Comparison of ENCODE assay signal across 16 cellular contexts in genomic region chr15:35671197-35671596, GRCh38.
DNase-seq lines count a peak whose midpoint lies in the region; TF ChIP-seq lines count a peak whose summit lies in the region.
"Had no signal": no experiment of that assay in that cellular context is flagged by ENCODE, and none has a peak within 500 bp of the region (broad histone marks: within the 10 kb centered on the region; RNA-seq: fewer than 3 reads in every experiment).

No MANE protein-coding gene starts in this region.

- CTCF ChIA-PET in RWPE1 (lab: Yijun Ruan, JAX), result interaction anchor here (0.6 kb wide), 1 partner anchor 8 kb away, joined by 3 read pairs; no protein-coding TSS in a partner anchor

- TF ChIP-seq CTCF in RWPE1 (conservative IDR thresholded peaks at IDR 0.05; ENCODE audit: low read depth), result no peak
- TF ChIP-seq CTCF in epithelial cell of esophagus (IDR thresholded peaks at IDR 0.05; ENCODE audit: insufficient read depth, low read depth, low read length, missing control alignments), result no peak

- DNase-seq in HCEC 1CT, result peak; percentile 7
- peak; percentile 34 for DNase-seq in RWPE1 (ENCODE audit: low spot score)
- peak; percentile 86 for DNase-seq in epithelial cell of esophagus (ENCODE audit: low read depth)
- peak; percentile 69 for DNase-seq in kidney tubule cell (ENCODE audit: low spot score)
- no peak for DNase-seq in NCI-H524 treated with DMSO at 0.1 percent for 48 hours (lab: John Stamatoyannopoulos, UW)
- no peak for DNase-seq in superior temporal gyrus (ENCODE audit: extremely low spot score)
- no peak for DNase-seq in KBM-7
- DNase-seq in DMS53 (lab: John Stamatoyannopoulos, UW), result no peak
- DNase-seq: AML-193, Caco-2, MM.1S, NCI-H1417, NCI-H2029, NCI-H2171 treated with DMSO at 0.1 percent for 48 hours, NCI-H510A, SHP77 treated with DMSO at 0.1 percent for 48 hours had no signal

- in situ Hi-C loops in KBM-7 (cut with MboI; ENCODE audit: low pct_unique_long_range_greater_than_20kb, low sequenced_read_pairs), result no loop called here

- H3K4me3 ChIP-seq in epithelial cell of esophagus (ENCODE audit: low read length), result no peak overlapping the region

- POLR2A ChIA-PET in RWPE1 (lab: Yijun Ruan, JAX; ENCODE audit: low non-redundant PET), result no interaction called here

- no peak overlapping the region for H3K27ac ChIP-seq in RWPE1

Comparison
In these comparisons a context has a peak if more than half of its experiments do, and no peak if none do; other contexts are left out.
1. DNase-seq: peak in HCEC 1CT (single experiment), RWPE1 (single experiment), epithelial cell of esophagus (single experiment) and kidney tubule cell (single experiment); none in NCI-H524 treated with DMSO at 0.1 percent for 48 hours (single experiment), superior temporal gyrus (single experiment), KBM-7 (single experiment) and DMS53 (single experiment).